ENCODE assay signal across 8 cellular contexts in the genomic region with DNA sequence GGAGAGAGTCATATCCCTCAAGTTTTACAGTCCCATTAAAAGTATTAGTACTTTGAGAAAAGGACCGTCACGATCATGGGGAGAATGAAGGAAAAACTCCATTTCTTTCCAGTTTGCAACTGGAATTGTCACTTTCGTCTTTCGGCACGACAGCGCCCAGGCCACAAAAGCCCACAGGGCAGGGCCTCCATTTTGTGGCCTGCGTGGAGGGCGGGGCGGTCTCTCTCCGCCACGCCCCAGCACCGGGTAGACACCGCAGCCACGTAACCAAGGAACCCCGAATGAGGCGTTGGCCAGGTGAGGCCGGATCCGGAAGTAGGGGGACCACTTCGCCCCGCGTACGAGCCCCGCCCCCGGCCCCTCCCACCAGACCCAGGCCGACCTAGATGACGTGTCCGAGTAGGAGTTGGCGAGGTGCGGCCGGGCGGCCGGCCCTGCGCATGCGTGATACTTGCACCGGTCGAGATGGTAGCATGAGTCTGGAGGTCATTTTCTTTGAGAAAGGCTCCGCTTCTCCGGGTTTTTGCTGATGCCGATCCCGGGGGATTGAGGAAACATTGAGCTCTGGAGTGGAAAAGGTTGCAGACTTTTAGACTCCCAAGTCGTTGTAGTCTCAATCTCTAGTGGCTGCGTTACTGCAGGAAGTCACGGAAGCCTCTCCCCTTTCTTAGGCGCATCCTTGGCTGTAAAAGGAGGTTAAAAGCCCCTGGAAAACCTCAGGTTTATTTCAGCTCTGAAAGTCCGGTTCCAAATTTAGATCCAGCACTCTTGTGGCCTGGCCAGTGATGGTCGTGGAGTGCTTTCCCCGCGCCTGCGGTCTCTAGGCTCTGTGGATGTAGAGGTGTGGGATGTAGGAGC. TPM values are rescaled to one million over a fixed set of nuclear protein-coding genes. Genes with fewer than 3 reads are reported as not detected.
DNase-seq lines count a peak whose midpoint lies in the region; ATAC-seq, FAIRE-seq and TF ChIP-seq lines count a peak whose summit lies in the region.

No MANE protein-coding gene starts in this region.

- H3K4me1 ChIP-seq in kidney (ENCODE audit: control insufficient read depth in 1 of 2, insufficient read depth in 1 of 2, low read depth in 1 of 2, low read length in 2 of 2), result peaks cover 7 to 13% of the 10 kb centered on the region in 2 donors

- TF ChIP-seq CTCF in AG10803 (conservative IDR thresholded peaks at IDR 0.05; ENCODE audit: low read length) (no peak), chondrocyte (IDR thresholded peaks at IDR 0.05) (no peak), kidney (IDR thresholded peaks at IDR 0.05; ENCODE audit: borderline replicate concordance, extremely low read depth, insufficient read depth) (peak; percentile 2)

- ATAC-seq in GM19035 (IDR thresholded peaks at IDR 0.05; ENCODE audit: unreplicated experiment), result peak; percentile 50
- ATAC-seq in HG03342 (IDR thresholded peaks at IDR 0.05; ENCODE audit: unreplicated experiment), result peak; percentile 52

- peak overlapping the region; percentile 94 for H3K27ac Mint-ChIP-seq in chondrocyte (ENCODE audit: unreplicated experiment)

- H3K9ac ChIP-seq in kidney (ENCODE audit: low read length in 2 of 2), result peak overlapping the region; percentile 59 to 88

- no peaks in the 10 kb centered on the region for H3K9me3 ChIP-seq in kidney (ENCODE audit: control insufficient read depth in 1 of 2, low read length in 2 of 2)

- no peaks in the 10 kb centered on the region for H3K27me3 Mint-ChIP-seq in chondrocyte (ENCODE audit: low read depth)

- H3K9me3 Mint-ChIP-seq in chondrocyte (ENCODE audit: low read depth), result peaks cover 5% of the 10 kb centered on the region

- no peaks in the 10 kb centered on the region for H3K36me3 Mint-ChIP-seq in chondrocyte (ENCODE audit: low read depth)

- peaks cover 43% of the 10 kb centered on the region for H3K4me1 Mint-ChIP-seq in chondrocyte (ENCODE audit: low read depth)

- DNase-seq in AG10803 (ENCODE audit: low read depth) (peak; percentile 97), NCI-H460 (ENCODE audit: extremely low read depth, low read depth) (peak; percentile 92), chondrocyte (ENCODE audit: low spot score) (peak; percentile 99), kidney (peak; percentile 99)
- peak; percentile 91 for DNase-seq in activated CD4-positive, alpha-beta T cell treated with anti-CD3 and anti-CD28 coated beads for 1 hour
- DNase-seq in stimulated activated CD4-positive, alpha-beta T cell treated with anti-CD3 and anti-CD28 coated beads, Interleukin-15, amount 100 ng/mL, for 1 hour (ENCODE audit: low read depth in 1 of 2, low spot score in 1 of 2), result peak; percentile 92 to 94

- peak overlapping the region; percentile 82 to 83 for H3K27ac ChIP-seq in kidney (ENCODE audit: low read depth in 2 of 2, low read length in 2 of 2)

- no peak for FAIRE-seq in kidney (lab: Jason Lieb, UNC)

- H3K36me3 ChIP-seq in kidney (ENCODE audit: control insufficient read depth in 1 of 2, insufficient read depth in 2 of 2, low read length in 2 of 2), result no peaks in the 10 kb centered on the region

- peak overlapping the region; percentile 81 for H3K4me3 Mint-ChIP-seq in chondrocyte (ENCODE audit: unreplicated experiment)

- intact Hi-C loops in kidney (cut with DNase I), result no loop called here

- peak overlapping the region; percentile 71 for H3K4me3 ChIP-seq in AG10803 (ENCODE audit: low read length)
- H3K4me3 ChIP-seq in kidney (ENCODE audit: low read length in 2 of 2), result peak overlapping the region; percentile 85 to 94

RNA-seq across cellular contexts. Expression of gene TM9SF2, which starts 2.7 kb away (rescaled TPM):
- total RNA-seq in NCI-H460 (2014; rRNA removed; shearing (Covaris generic)), result 111 and 112 TPM in 2 replicates
- 53.8 and 76.6 TPM in 2 replicates for polyA plus RNA-seq in NCI-H460 (2014; cell fraction: nucleus; rRNA removed)
- total RNA-seq in chondrocyte, result 122 to 147 TPM (median 125 TPM) in 3 replicates
- total RNA-seq in kidney, result 144 TPM
- 88.3 TPM for polyA plus RNA-seq in kidney (ENCODE audit: insufficient read depth, low read depth, low replicate concordance)

Comparison
In these comparisons a context has a peak if more than half of its experiments do, and no peak if none do; other contexts are left out.
1. Peak in every context shown above with its lines: DNase-seq, ATAC-seq, H3K4me3 ChIP-seq and H3K27ac ChIP-seq.